Comparison of ENCODE assay signal across 8 cellular contexts in genomic region chr19:10252707-10253106, GRCh38. TPM values are rescaled to one million over a fixed set of nuclear protein-coding genes. Genes with fewer than 3 reads are reported as not detected.
DNase-seq lines count a peak whose midpoint lies in the region; ATAC-seq and TF ChIP-seq lines count a peak whose summit lies in the region.

No MANE protein-coding gene starts in this region.

- 35% methylated on average over 8 of the region's 8 CpGs for WGBS in liver

- H3K36me3 ChIP-seq in adipocyte (ENCODE audit: control insufficient read depth, insufficient read depth, low read length, severe bottlenecking) (peaks cover 38% of the 10 kb centered on the region), liver (ENCODE audit: control insufficient read depth in 4 of 4, insufficient read depth in 3 of 4, low read depth in 1 of 4, low read length in 3 of 4) (peaks cover 10 to 30% (median 21%) of the 10 kb centered on the region in 4 donors), thoracic aorta (peaks cover 31% of the 10 kb centered on the region)

- POLR2A ChIA-PET in activated CD4-positive, alpha-beta T cell treated with anti-CD3 and anti-CD28 coated beads for 36 hours (lab: Charles Lee), result interaction anchor here (0.7 kb wide), 1 partner anchor 19 kb away, joined by 3 read pairs; no protein-coding TSS in a partner anchor

- H3K4me1 Mint-ChIP-seq in activated CD4-positive, alpha-beta T cell treated with anti-CD3 and anti-CD28 coated beads for 36 hours, result peaks cover 18% of the 10 kb centered on the region

- intact Hi-C loops in activated CD4-positive, alpha-beta T cell treated with anti-CD3 and anti-CD28 coated beads for 36 hours (cut with DNase I, micrococcal nuclease), result loop anchor here (1.0 to 10.0 kb wide), 5 partner anchors 145 to 1122 kb away; partner anchors contain the start of genes CDC37 (in 1 of the 2), CDKN2D (in 1 of the 2), ILF3 (in 1 of the 2) and KRI1 (in 1 of the 2)

- CTCF ChIA-PET in activated CD4-positive, alpha-beta T cell treated with anti-CD3 and anti-CD28 coated beads for 36 hours (lab: Charles Lee), result no interaction called here

- peaks cover 42% of the 10 kb centered on the region for H3K36me3 Mint-ChIP-seq in activated CD4-positive, alpha-beta T cell treated with anti-CD3 and anti-CD28 coated beads for 36 hours (ENCODE audit: low read depth)

- no peak for ATAC-seq in activated CD4-positive, alpha-beta T cell treated with anti-CD3 and anti-CD28 coated beads for 36 hours
- no peak for ATAC-seq in thoracic aorta (ENCODE audit: insufficient number of reproducible peaks, low FRiP score, low read depth)

- no peaks in the 10 kb centered on the region for H3K27me3 Mint-ChIP-seq in activated CD4-positive, alpha-beta T cell treated with anti-CD3 and anti-CD28 coated beads for 36 hours

- H3K9me3 Mint-ChIP-seq in activated CD4-positive, alpha-beta T cell treated with anti-CD3 and anti-CD28 coated beads for 36 hours (ENCODE audit: low read depth), result no peaks in the 10 kb centered on the region

- H3K4me3 Mint-ChIP-seq in activated CD4-positive, alpha-beta T cell treated with anti-CD3 and anti-CD28 coated beads for 36 hours, result peak overlapping the region; percentile 97

- DNase-seq in activated CD4-positive, alpha-beta T cell treated with anti-CD3 and anti-CD28 coated beads for 36 hours, result no peak
- DNase-seq in activated CD4-positive, alpha-beta T cell treated with anti-CD3 and anti-CD28 coated beads for 1 hour, result no peak
- DNase-seq in adipocyte (ENCODE audit: low read depth) (no peak), thoracic aorta (ENCODE audit: low spot score) (no peak), inferior parietal cortex (ENCODE audit: extremely low spot score) (no peak), DMS 273 treated with DMSO at 0.1 percent for 48 hours (lab: John Stamatoyannopoulos, UW) (no peak), COLO668 (lab: John Stamatoyannopoulos, UW; ENCODE audit: unreplicated experiment) (no peak)

- H3K27me3 ChIP-seq in adipocyte (replicated peaks; ENCODE audit: control insufficient read depth, insufficient read depth, low read length) (no peaks in the 10 kb centered on the region), liver (ENCODE audit: control insufficient read depth in 4 of 4, insufficient read depth in 4 of 4, low read length in 3 of 4) (no peaks in the 10 kb centered on the region), thoracic aorta (replicated peaks; ENCODE audit: insufficient read depth) (no peaks in the 10 kb centered on the region)

- TF ChIP-seq RAD21 in liver (IDR thresholded peaks at IDR 0.05), result no peak

- H3K4me1 ChIP-seq in adipocyte (ENCODE audit: control insufficient read depth, insufficient read depth, low read length) (peaks cover 7% of the 10 kb centered on the region), liver (ENCODE audit: control insufficient read depth in 4 of 4, insufficient read depth in 4 of 4, low read length in 3 of 4) (peaks cover 0 to 17% (median 11%) of the 10 kb centered on the region in 4 donors), thoracic aorta (ENCODE audit: control insufficient read depth in 1 of 2, low read depth in 2 of 2) (peaks cover 7 to 18% of the 10 kb centered on the region in 2 donors)

- no peak for TF ChIP-seq CTCF in liver (IDR thresholded peaks at IDR 0.05; ENCODE audit: low read depth, low read length, missing input control)
- no peak for TF ChIP-seq CTCF in thoracic aorta (IDR thresholded peaks at IDR 0.05)

- peak overlapping the region; percentile 99 for H3K4me3 ChIP-seq in adipocyte (ENCODE audit: low read length)
- H3K4me3 ChIP-seq in liver (ENCODE audit: low read depth in 1 of 3, low read length in 3 of 3), result peak overlapping the region; percentile 56 to 96 (median 95)
- peak overlapping the region; percentile 87 for H3K4me3 ChIP-seq in thoracic aorta

- H3K27ac Mint-ChIP-seq in activated CD4-positive, alpha-beta T cell treated with anti-CD3 and anti-CD28 coated beads for 36 hours, result peak overlapping the region; percentile 97

- peak overlapping the region; percentile 96 for H3K9ac ChIP-seq in adipocyte (ENCODE audit: low read length)
- H3K9ac ChIP-seq in liver (ENCODE audit: low read depth in 1 of 2, low read length in 2 of 2), result peak overlapping the region; percentile 45 to 87

- H3K27ac ChIP-seq in liver (ENCODE audit: low read depth in 1 of 2, low read length in 2 of 2), result peak overlapping the region in 1 of 2 donors; percentile 90
- no peak overlapping the region for H3K27ac ChIP-seq in thoracic aorta

- H3K9me3 ChIP-seq in adipocyte (ENCODE audit: control insufficient read depth, low read length) (no peaks in the 10 kb centered on the region), liver (ENCODE audit: control insufficient read depth in 4 of 4, low read length in 3 of 4) (no peaks in the 10 kb centered on the region), thoracic aorta (no peaks in the 10 kb centered on the region)

TF ChIP-seq in liver, 16 proteins besides CTCF, POLR2A, EP300 and RAD21 (continues in another document):
- TF ChIP-seq NR2F2 (IDR thresholded peaks at IDR 0.05) (no peak), FOXA1 (IDR thresholded peaks at IDR 0.05) (no peak), FOXA2 (IDR thresholded peaks at IDR 0.05) (no peak), HNF4A (conservative IDR thresholded peaks at IDR 0.05) (no peak), TAF1 (conservative IDR thresholded peaks at IDR 0.05) (no peak), ATF3 (IDR thresholded peaks at IDR 0.05) (no peak), MAX (IDR thresholded peaks at IDR 0.05) (no peak), ZBTB33 (IDR thresholded peaks at IDR 0.05) (no peak), EGR1 (IDR thresholded peaks at IDR 0.05; ENCODE audit: low read depth in 2 of 2) (no peak)

RNA-seq across cellular contexts. Expression of gene MRPL4, which starts 0.7 kb away (rescaled TPM):
- total RNA-seq in activated CD4-positive, alpha-beta T cell treated with anti-CD3 and anti-CD28 coated beads for 36 hours, result 100 to 1,000 TPM; 130 to 140 TPM
- total RNA-seq in liver (10 to 100 TPM; 21.5 to 23.4 TPM), thoracic aorta (10 to 100 TPM; 28.4 to 29.9 TPM)
- 10 to 100 TPM; 44.0 to 74.8 TPM for polyA plus RNA-seq in liver

RNA-seq across cellular contexts. Expression of gene ICAM1, which starts 18.2 kb away (rescaled TPM):
- 10 to 100 TPM; 27.9 to 30.9 TPM for total RNA-seq in activated CD4-positive, alpha-beta T cell treated with anti-CD3 and anti-CD28 coated beads for 36 hours
- total RNA-seq in liver (10 to 100 TPM; 20.5 to 26.3 TPM), thoracic aorta (100 to 1,000 TPM in 1 of 2 donors, 10 to 100 TPM in 1; 41.4 to 160 TPM)
- 10 to 100 TPM in 1 of 2 donors, 1 to 10 TPM in 1; 7.8 to 19.1 TPM for polyA plus RNA-seq in liver

RNA-seq across cellular contexts. Expression of gene S1PR2, which starts 21.6 kb away (rescaled TPM):
- 1 to 10 TPM; 8.1 to 9.0 TPM for total RNA-seq in activated CD4-positive, alpha-beta T cell treated with anti-CD3 and anti-CD28 coated beads for 36 hours
- total RNA-seq in liver, result 1 to 10 TPM; 2.6 to 4.8 TPM
- 1 to 10 TPM; 1.2 to 4.0 TPM for polyA plus RNA-seq in liver
- 10 to 100 TPM in 1 of 2 donors, 1 to 10 TPM in 1; 8.3 to 15.6 TPM for total RNA-seq in thoracic aorta

RNA-seq across cellular contexts. Expression of gene ICAM4, which starts 34.0 kb away (rescaled TPM):
- under 1 TPM; 0.23 to 0.46 TPM for total RNA-seq in activated CD4-positive, alpha-beta T cell treated with anti-CD3 and anti-CD28 coated beads for 36 hours
- total RNA-seq in liver (10 to 100 TPM in 1 of 2 donors, under 1 TPM in 1; 0.33 to 74.1 TPM), thoracic aorta (1 to 10 TPM in 1 of 2 donors, under 1 TPM in 1; 0.95 to 2.0 TPM)
- under 1 TPM in 1 of 2 donors, not detected in 1; 0.05 TPM for polyA plus RNA-seq in liver

RNA-seq across cellular contexts. Expression of gene ICAM5, which starts 37.0 kb away (rescaled TPM):
- total RNA-seq in activated CD4-positive, alpha-beta T cell treated with anti-CD3 and anti-CD28 coated beads for 36 hours, result 1 to 10 TPM; 1.9 TPM
- total RNA-seq in liver (1 to 10 TPM; 1.0 to 2.5 TPM), thoracic aorta (under 1 TPM; 0.41 to 0.49 TPM)
- under 1 TPM in 1 of 2 donors, not detected in 1; 0.02 TPM for polyA plus RNA-seq in liver

Comparison
In these comparisons a context has a peak if more than half of its experiments do, and no peak if none do; other contexts are left out.
1. RNA of gene MRPL4, which starts 0.7 kb away (total RNA-seq): 130 to 140 TPM in activated CD4-positive, alpha-beta T cell treated with anti-CD3 and anti-CD28 coated beads for 36 hours; 28.4 to 29.9 TPM in thoracic aorta and 21.5 to 23.4 TPM in liver; every median in the first group is over 4 times any median in the second.
2. Peak in every context shown above with its lines, with median percentiles within 50 percentile points of each other: H3K4me3 ChIP-seq.